Comparison of ENCODE assay signal across 1 cellular context in the genomic region with DNA sequence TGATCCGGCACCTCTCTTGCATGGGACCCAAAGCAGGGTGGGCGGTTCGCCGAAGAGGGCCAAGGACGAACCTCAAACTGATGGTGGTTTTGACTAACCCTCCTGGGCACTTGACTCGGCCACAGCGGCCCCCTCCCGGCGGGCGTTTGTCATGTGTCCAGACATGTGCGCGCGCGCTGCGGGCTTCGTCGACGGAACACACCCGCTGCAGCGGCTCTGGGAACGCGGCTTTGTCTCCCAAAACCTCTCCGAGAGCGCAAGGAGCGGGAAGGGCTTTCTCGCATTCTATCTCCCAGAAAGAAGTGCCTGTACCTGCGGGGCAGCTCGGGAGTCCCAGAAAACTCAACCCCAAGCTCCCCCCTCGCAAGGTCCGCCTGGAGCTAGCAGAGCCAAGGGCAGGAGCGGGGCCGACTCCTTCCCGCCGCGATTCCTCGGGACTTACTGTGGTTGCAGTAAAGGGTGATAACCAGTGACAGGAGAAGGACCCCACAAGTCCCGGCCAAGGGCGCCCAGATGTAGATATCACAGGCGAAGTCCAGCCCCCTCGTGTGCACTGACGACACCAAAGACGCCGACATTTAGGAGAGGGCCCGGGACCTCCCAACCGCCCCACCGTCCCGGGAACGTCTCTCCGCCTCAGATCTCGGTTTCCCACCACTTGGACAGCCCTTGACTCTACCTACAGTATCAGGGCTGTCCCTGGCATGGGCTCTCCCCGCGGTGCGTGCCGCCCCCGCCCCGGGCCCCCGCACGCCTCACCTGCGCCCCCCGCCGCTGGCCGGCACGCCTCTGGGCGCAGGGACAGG.
TF ChIP-seq lines count a peak whose summit lies in the region.

No MANE protein-coding gene starts in this region.

TF ChIP-seq in GM23338, 12 proteins besides CTCF, POLR2A, EP300 and RAD21 (continued from another document):
- TF ChIP-seq, protein P1, sequence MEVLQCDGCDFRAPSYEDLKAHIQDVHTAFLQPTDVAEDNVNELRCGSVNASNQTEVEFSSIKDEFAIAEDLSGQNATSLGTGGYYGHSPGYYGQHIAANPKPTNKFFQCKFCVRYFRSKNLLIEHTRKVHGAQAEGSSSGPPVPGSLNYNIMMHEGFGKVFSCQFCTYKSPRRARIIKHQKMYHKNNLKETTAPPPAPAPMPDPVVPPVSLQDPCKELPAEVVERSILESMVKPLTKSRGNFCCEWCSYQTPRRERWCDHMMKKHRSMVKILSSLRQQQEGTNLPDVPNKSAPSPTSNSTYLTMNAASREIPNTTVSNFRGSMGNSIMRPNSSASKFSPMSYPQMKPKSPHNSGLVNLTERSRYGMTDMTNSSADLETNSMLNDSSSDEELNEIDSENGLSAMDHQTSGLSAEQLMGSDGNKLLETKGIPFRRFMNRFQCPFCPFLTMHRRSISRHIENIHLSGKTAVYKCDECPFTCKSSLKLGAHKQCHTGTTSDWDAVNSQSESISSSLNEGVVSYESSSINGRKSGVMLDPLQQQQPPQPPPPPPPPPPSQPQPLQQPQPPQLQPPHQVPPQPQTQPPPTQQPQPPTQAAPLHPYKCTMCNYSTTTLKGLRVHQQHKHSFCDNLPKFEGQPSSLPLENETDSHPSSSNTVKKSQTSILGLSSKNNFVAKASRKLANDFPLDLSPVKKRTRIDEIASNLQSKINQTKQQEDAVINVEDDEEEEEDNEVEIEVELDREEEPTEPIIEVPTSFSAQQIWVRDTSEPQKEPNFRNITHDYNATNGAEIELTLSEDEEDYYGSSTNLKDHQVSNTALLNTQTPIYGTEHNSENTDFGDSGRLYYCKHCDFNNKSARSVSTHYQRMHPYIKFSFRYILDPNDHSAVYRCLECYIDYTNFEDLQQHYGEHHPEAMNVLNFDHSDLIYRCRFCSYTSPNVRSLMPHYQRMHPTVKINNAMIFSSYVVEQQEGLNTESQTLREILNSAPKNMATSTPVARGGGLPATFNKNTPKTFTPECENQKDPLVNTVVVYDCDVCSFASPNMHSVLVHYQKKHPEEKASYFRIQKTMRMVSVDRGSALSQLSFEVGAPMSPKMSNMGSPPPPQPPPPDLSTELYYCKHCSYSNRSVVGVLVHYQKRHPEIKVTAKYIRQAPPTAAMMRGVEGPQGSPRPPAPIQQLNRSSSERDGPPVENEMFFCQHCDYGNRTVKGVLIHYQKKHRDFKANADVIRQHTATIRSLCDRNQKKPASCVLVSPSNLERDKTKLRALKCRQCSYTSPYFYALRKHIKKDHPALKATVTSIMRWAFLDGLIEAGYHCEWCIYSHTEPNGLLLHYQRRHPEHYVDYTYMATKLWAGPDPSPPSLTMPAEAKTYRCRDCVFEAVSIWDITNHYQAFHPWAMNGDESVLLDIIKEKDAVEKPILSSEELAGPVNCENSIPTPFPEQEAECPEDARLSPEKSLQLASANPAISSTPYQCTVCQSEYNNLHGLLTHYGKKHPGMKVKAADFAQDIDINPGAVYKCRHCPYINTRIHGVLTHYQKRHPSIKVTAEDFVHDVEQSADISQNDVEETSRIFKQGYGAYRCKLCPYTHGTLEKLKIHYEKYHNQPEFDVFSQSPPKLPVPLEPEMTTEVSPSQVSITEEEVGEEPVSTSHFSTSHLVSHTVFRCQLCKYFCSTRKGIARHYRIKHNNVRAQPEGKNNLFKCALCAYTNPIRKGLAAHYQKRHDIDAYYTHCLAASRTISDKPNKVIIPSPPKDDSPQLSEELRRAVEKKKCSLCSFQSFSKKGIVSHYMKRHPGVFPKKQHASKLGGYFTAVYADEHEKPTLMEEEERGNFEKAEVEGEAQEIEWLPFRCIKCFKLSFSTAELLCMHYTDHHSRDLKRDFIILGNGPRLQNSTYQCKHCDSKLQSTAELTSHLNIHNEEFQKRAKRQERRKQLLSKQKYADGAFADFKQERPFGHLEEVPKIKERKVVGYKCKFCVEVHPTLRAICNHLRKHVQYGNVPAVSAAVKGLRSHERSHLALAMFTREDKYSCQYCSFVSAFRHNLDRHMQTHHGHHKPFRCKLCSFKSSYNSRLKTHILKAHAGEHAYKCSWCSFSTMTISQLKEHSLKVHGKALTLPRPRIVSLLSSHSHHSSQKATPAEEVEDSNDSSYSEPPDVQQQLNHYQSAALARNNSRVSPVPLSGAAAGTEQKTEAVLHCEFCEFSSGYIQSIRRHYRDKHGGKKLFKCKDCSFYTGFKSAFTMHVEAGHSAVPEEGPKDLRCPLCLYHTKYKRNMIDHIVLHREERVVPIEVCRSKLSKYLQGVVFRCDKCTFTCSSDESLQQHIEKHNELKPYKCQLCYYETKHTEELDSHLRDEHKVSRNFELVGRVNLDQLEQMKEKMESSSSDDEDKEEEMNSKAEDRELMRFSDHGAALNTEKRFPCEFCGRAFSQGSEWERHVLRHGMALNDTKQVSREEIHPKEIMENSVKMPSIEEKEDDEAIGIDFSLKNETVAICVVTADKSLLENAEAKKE (CRISPR knock-in tag; IDR thresholded peaks at IDR 0.05) = no peak
- 0 out of 2 replicates have a peak, but pooled peaks have one; percentile 38 for TF ChIP-seq CREB1 (CRISPR knock-in tag; IDR thresholded peaks at IDR 0.05; ENCODE audit: low read depth)
- TF ChIP-seq, protein P2, sequence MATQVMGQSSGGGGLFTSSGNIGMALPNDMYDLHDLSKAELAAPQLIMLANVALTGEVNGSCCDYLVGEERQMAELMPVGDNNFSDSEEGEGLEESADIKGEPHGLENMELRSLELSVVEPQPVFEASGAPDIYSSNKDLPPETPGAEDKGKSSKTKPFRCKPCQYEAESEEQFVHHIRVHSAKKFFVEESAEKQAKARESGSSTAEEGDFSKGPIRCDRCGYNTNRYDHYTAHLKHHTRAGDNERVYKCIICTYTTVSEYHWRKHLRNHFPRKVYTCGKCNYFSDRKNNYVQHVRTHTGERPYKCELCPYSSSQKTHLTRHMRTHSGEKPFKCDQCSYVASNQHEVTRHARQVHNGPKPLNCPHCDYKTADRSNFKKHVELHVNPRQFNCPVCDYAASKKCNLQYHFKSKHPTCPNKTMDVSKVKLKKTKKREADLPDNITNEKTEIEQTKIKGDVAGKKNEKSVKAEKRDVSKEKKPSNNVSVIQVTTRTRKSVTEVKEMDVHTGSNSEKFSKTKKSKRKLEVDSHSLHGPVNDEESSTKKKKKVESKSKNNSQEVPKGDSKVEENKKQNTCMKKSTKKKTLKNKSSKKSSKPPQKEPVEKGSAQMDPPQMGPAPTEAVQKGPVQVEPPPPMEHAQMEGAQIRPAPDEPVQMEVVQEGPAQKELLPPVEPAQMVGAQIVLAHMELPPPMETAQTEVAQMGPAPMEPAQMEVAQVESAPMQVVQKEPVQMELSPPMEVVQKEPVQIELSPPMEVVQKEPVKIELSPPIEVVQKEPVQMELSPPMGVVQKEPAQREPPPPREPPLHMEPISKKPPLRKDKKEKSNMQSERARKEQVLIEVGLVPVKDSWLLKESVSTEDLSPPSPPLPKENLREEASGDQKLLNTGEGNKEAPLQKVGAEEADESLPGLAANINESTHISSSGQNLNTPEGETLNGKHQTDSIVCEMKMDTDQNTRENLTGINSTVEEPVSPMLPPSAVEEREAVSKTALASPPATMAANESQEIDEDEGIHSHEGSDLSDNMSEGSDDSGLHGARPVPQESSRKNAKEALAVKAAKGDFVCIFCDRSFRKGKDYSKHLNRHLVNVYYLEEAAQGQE (IDR thresholded peaks at IDR 0.05; ENCODE audit: unreplicated experiment) = no peak
TF ChIP-seq in GM23338: peak in this region for 4.
